ENCODE assay signal across 20 cellular contexts in genomic region chr14:23085458-23085857, GRCh38. TPM values are rescaled to one million over a fixed set of nuclear protein-coding genes. Genes with fewer than 3 reads are reported as not detected.
DNase-seq lines count a peak whose midpoint lies in the region; ATAC-seq and TF ChIP-seq lines count a peak whose summit lies in the region.
"Had no signal": no experiment of that assay in that cellular context is flagged by ENCODE, and none has a peak within 500 bp of the region (broad histone marks: within the 10 kb centered on the region; RNA-seq: fewer than 3 reads in every experiment).

No MANE protein-coding gene starts in this region.

- peaks cover 93% of the 10 kb centered on the region for H3K36me3 Mint-ChIP-seq in activated T-cell treated with anti-CD3 and anti-CD28 coated beads, Interleukin-2, amount 50 U/mL, for 24 hours (ENCODE audit: low read depth)

- peak overlapping the region; percentile 11 for H3K4me3 Mint-ChIP-seq in activated T-cell treated with anti-CD3 and anti-CD28 coated beads, Interleukin-2, amount 50 U/mL, for 24 hours

- ATAC-seq in omental fat pad (ENCODE audit: low FRiP score): peak; percentile 44
- ATAC-seq in HG03520 (IDR thresholded peaks at IDR 0.05; ENCODE audit: unreplicated experiment): no peak
- no peak for ATAC-seq in upper lobe of right lung

- no peaks in the 10 kb centered on the region for H3K9me3 ChIP-seq in upper lobe of right lung
- H3K9me3 ChIP-seq: prostate gland, SJSA1, tibial artery had no signal

- no peak overlapping the region for H3K27ac ChIP-seq in upper lobe of right lung
- H3K27ac ChIP-seq: prostate gland, SJSA1, tibial artery had no signal

- intact Hi-C loops in upper lobe of right lung (cut with DNase I): no loop called here

- no peak overlapping the region for H3K4me3 ChIP-seq in upper lobe of right lung
- H3K4me3 ChIP-seq: prostate gland, SJSA1, tibial artery had no signal

- peaks cover 99% of the 10 kb centered on the region for H3K36me3 ChIP-seq in upper lobe of right lung

- H3K4me1 Mint-ChIP-seq in activated T-cell treated with anti-CD3 and anti-CD28 coated beads, Interleukin-2, amount 50 U/mL, for 24 hours (ENCODE audit: low read depth): peaks cover 49% of the 10 kb centered on the region

- H3K27me3 Mint-ChIP-seq in activated T-cell treated with anti-CD3 and anti-CD28 coated beads, Interleukin-2, amount 50 U/mL, for 24 hours: no peaks in the 10 kb centered on the region

- H3K27me3 ChIP-seq in upper lobe of right lung: no peaks in the 10 kb centered on the region
- H3K27me3 ChIP-seq: SJSA1, tibial artery had no signal

- TF ChIP-seq CTCF in omental fat pad (IDR thresholded peaks at IDR 0.05) (no peak), upper lobe of right lung (IDR thresholded peaks at IDR 0.05) (no peak)

- H3K27ac Mint-ChIP-seq in activated T-cell treated with anti-CD3 and anti-CD28 coated beads, Interleukin-2, amount 50 U/mL, for 24 hours: peak overlapping the region; percentile 89

- no peaks in the 10 kb centered on the region for H3K9me3 Mint-ChIP-seq in activated T-cell treated with anti-CD3 and anti-CD28 coated beads, Interleukin-2, amount 50 U/mL, for 24 hours

- no peaks in the 10 kb centered on the region for H3K4me1 ChIP-seq in upper lobe of right lung
- H3K4me1 ChIP-seq: prostate gland, SJSA1, tibial artery had no signal

- DNase-seq in activated T-cell treated with anti-CD3 and anti-CD28 coated beads, Interleukin-2, amount 50 U/mL, for 24 hours: no peak
- no peak for DNase-seq in activated T-cell treated with anti-CD3 and anti-CD28 coated beads, Interleukin-2, amount 50 U/mL, for 48 hours
- peak; percentile 84 for DNase-seq in CD1c-positive myeloid dendritic cell (ENCODE audit: extremely low spot score)
- peak; percentile 83 for DNase-seq in amniotic epithelial cell (ENCODE audit: low read depth)
- DNase-seq in omental fat pad (ENCODE audit: low spot score): no peak
- no peak for DNase-seq in NCI-H748 treated with DMSO at 0.1 percent for 48 hours (lab: John Stamatoyannopoulos, UW)
- DNase-seq in upper lobe of right lung: no peak
- DNase-seq: activated CD4-positive, CD25-positive, alpha-beta regulatory T cell; anterior cingulate cortex; mesendoderm; NCI-H146; tibial artery had no signal

RNA-seq across cellular contexts. Expression of gene ACIN1, which starts 9.5 kb away (rescaled TPM):
- total RNA-seq in omental fat pad: 100 to 1,000 TPM in 3 of 4 donors, 10 to 100 TPM in 1; 85.6 to 143 (median 120) TPM
- 161 TPM for total RNA-seq in upper lobe of right lung

RNA-seq across cellular contexts. Expression of gene C14orf119, which starts 9.8 kb away (rescaled TPM):
- total RNA-seq in omental fat pad (10 to 100 TPM; 39.2 to 46.7 (median 43.6) TPM), upper lobe of right lung (55.3 TPM)

RNA-seq across cellular contexts. Expression of gene CIROP, which starts 19.3 kb away (rescaled TPM):
- total RNA-seq in omental fat pad: under 1 TPM in 1 of 4 donors, not detected in 3; 0.25 TPM
- total RNA-seq in upper lobe of right lung: not detected
- total RNA-seq: chondrocyte; H4; MCF 10A; prostate gland; SJSA1; skeletal muscle tissue; T-helper 2 cell treated with Interferon-gamma antibody and Interleukin-4, amounts not matched to agents 100 ng/mL and 5 ng/mL, for 36 hours had no signal

RNA-seq across cellular contexts. Expression of gene CDH24, which starts 28.1 kb away (rescaled TPM):
- 1 to 10 TPM; 1.6 to 4.9 (median 1.8) TPM for total RNA-seq in omental fat pad
- total RNA-seq in upper lobe of right lung: 7.8 TPM

RNA-seq across cellular contexts. Expression of gene CEBPE, which starts 33.6 kb away (rescaled TPM):
- total RNA-seq in omental fat pad: 1 to 10 TPM in 1 of 4 donors, under 1 TPM in 2, not detected in 1; 0.36 to 2.7 (median 0.37) TPM
- not detected for total RNA-seq in upper lobe of right lung
- total RNA-seq: chondrocyte, H4, MCF 10A, prostate gland, SJSA1 had no signal

Comparison
In these comparisons a context has a peak if more than half of its experiments do, and no peak if none do; other contexts are left out.
1. DNase-seq: peak in CD1c-positive myeloid dendritic cell (single experiment) and amniotic epithelial cell (single experiment); none in activated T-cell treated with anti-CD3 and anti-CD28 coated beads, Interleukin-2, amount 50 U/mL, for 24 hours (single experiment), activated T-cell treated with anti-CD3 and anti-CD28 coated beads, Interleukin-2, amount 50 U/mL, for 48 hours (0 of 2), omental fat pad (single experiment), NCI-H748 treated with DMSO at 0.1 percent for 48 hours (single experiment) and upper lobe of right lung (single experiment).